In the genomic region with DNA sequence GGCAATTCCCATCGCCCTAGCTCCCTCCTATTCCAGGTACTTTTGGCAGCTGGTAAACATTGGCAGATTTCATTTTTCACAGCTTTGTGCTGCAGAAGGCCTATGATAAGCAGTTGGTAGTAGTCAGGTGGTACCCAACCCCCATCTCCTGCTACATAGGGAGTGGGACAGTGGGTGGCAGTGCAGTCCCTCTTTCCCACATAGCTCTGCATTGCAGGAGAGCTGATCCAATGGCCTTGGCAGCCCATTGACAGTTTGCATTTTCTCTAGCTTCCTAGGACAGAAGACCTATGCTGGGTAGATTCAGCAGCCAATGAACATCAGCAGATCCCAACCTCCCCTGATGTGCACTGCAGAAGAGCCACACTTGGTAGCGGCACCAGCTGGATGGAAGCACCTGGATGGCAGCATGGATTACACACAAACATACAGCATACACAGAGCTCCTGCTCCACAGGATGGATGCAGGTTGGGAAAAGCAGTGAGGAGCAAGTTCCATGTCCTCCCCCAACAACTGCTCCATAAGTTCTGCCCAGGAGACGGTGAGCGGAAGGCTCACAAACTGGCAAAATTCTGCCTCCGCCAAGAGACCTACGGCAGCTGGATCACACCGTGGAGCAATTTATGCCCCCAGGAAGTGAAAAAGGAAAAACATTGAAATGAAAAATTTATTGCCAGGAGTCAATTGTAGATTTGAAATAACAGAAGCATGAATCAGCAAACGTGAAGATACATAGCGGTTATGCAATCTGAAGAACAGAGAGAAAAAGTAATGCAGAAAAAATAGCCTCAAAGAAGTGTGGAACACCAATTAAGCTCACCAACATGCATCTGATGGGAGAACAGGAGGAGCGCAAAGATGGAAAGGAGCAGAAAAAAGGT, we compare ENCODE assay signal across 11 cellular contexts.
DNase-seq lines count a peak whose midpoint lies in the region; ATAC-seq and TF ChIP-seq lines count a peak whose summit lies in the region.
"Had no signal": no experiment of that assay in that cellular context is flagged by ENCODE, and none has a peak within 500 bp of the region (broad histone marks: within the 10 kb centered on the region; RNA-seq: fewer than 3 reads in every experiment).

No MANE protein-coding gene starts in this region.

- no peak overlapping the region for H3K23ac ChIP-seq in H9 (ENCODE audit: insufficient read length, low read depth, low read length)

- H3K79me1 ChIP-seq in H9 (ENCODE audit: insufficient read depth, low read depth, low read length, poor library complexity, severe bottlenecking), result no peaks in the 10 kb centered on the region

- H2BK20ac ChIP-seq in H9 (ENCODE audit: low read depth, low read length, poor library complexity, severe bottlenecking), result no peak overlapping the region

- H2AFZ ChIP-seq in H9 (ENCODE audit: low read length), result no peak overlapping the region

- H3K4me1 Mint-ChIP-seq in H9, result peaks cover 7 to 12% of the 10 kb centered on the region in 2 experiments

- H3K4me3 ChIP-seq in AG10803 (ENCODE audit: low read length) (no peak overlapping the region), astrocyte of the spinal cord (ENCODE audit: low read depth, low read length) (no peak overlapping the region), right lobe of liver (no peak overlapping the region)
- H3K4me3 ChIP-seq: skin epidermis had no signal

- ATAC-seq in right lobe of liver (peak; percentile 44 to 55 (median 52)), GM19463 (IDR thresholded peaks at IDR 0.05; ENCODE audit: unreplicated experiment) (no peak), GM21528 (IDR thresholded peaks at IDR 0.05; ENCODE audit: low FRiP score, unreplicated experiment) (no peak)

- in situ Hi-C loops in astrocyte of the spinal cord (cut with HindIII; ENCODE audit: low sequenced_read_pairs), result no loop called here

- H3K27ac Mint-ChIP-seq in H9, result peak overlapping the region in 2 of 3 experiments; percentile 25 to 45; a peak in 5 of 7 replicates

- H3K36me3 Mint-ChIP-seq in H9 (ENCODE audit: insufficient read depth in 1 of 3, low read depth in 3 of 3), result peaks cover 15 to 33% (median 31%) of the 10 kb centered on the region in 3 experiments

- H3K27ac ChIP-seq in H9 (ENCODE audit: insufficient read length, low read depth, low read length) (no peak overlapping the region), right lobe of liver (no peak overlapping the region)
- H3K27ac ChIP-seq: skin epidermis had no signal

- TF ChIP-seq CTCF in AG10803 (conservative IDR thresholded peaks at IDR 0.05; ENCODE audit: low read length) (no peak), H9 (conservative IDR thresholded peaks at IDR 0.05) (peak; percentile 46; the same call in 2 of the 3 replicates), astrocyte of the spinal cord (IDR thresholded peaks at IDR 0.05; ENCODE audit: low read depth, low read length) (no peak), right lobe of liver (IDR thresholded peaks at IDR 0.05) (peak in 1 of 4 donors; percentile 29)

- H3K4me1 ChIP-seq in H9 (ENCODE audit: insufficient read depth, low read length), result peaks cover 2% of the 10 kb centered on the region; the same call in 1 of the 2 replicates
- peaks cover 0 to 5% (median 0%) of the 10 kb centered on the region in 4 donors for H3K4me1 ChIP-seq in right lobe of liver

- no peak overlapping the region for H3K18ac ChIP-seq in H9 (ENCODE audit: insufficient read length, low read depth, low read length)

- no peak overlapping the region for H3T11ph ChIP-seq in H9 (ENCODE audit: low read length)

- no peak overlapping the region for H3K4me2 ChIP-seq in H9 (ENCODE audit: insufficient read depth, insufficient read length, low read length)

- no peak overlapping the region for H3K14ac ChIP-seq in H9 (ENCODE audit: insufficient read depth, low read length)

- no peak overlapping the region for H2BK5ac ChIP-seq in H9 (ENCODE audit: insufficient read length, low read length)

- no peak overlapping the region for H2BK15ac ChIP-seq in H9 (ENCODE audit: low read depth, low read length)

- no peaks in the 10 kb centered on the region for H3K79me2 ChIP-seq in H9 (ENCODE audit: insufficient read depth, low read length)

- no peak overlapping the region for H4K8ac ChIP-seq in H9 (replicated peaks; ENCODE audit: insufficient read length, low read depth, low read length)

- no peaks in the 10 kb centered on the region for H3K27me3 Mint-ChIP-seq in H9 (ENCODE audit: low read depth)

- H3K9ac ChIP-seq in H9 (ENCODE audit: extremely low read depth, insufficient read length, low read length), result no peak overlapping the region

- no peaks in the 10 kb centered on the region for H3K23me2 ChIP-seq in H9 (ENCODE audit: insufficient read length, low read depth, low read length, poor library complexity, severe bottlenecking)

- peaks cover 0 to 2% of the 10 kb centered on the region in 2 experiments; a peak in 1 of 5 replicates for H3K9me3 Mint-ChIP-seq in H9

- no peak for TF ChIP-seq POLR2A in right lobe of liver (IDR thresholded peaks at IDR 0.05)

- no peak overlapping the region for H4K5ac ChIP-seq in H9 (ENCODE audit: insufficient read length, low read depth, low read length)

- no peak overlapping the region for H2BK120ac ChIP-seq in H9 (ENCODE audit: low read depth, low read length, poor library complexity, severe bottlenecking)

- H2BK12ac ChIP-seq in H9 (ENCODE audit: insufficient read length, low read depth, low read length), result no peak overlapping the region

- H3K27me3 ChIP-seq in H9 (ENCODE audit: insufficient read depth, low read length), result no peaks in the 10 kb centered on the region
- H3K27me3 ChIP-seq in right lobe of liver, result no peaks in the 10 kb centered on the region

- intact Hi-C loops in right lobe of liver (cut with DNase I), result no loop called here

- H3K4me3 Mint-ChIP-seq in H9, result no peak overlapping the region

- peaks cover 0 to 50% (median 2%) of the 10 kb centered on the region in 4 donors for H3K36me3 ChIP-seq in right lobe of liver

- no peak overlapping the region for H2AK5ac ChIP-seq in H9 (ENCODE audit: insufficient read length, low read length)

- no peak overlapping the region for H3K4ac ChIP-seq in H9 (ENCODE audit: low read depth, low read length)

- no peak overlapping the region for H4K91ac ChIP-seq in H9 (ENCODE audit: insufficient read length, low read depth, low read length)

- no peaks in the 10 kb centered on the region for H3K9me3 ChIP-seq in H9 (ENCODE audit: control insufficient read depth, low read depth, low read length)
- H3K9me3 ChIP-seq in right lobe of liver, result no peaks in the 10 kb centered on the region

- peak; percentile 30 for DNase-seq in AG10803 (ENCODE audit: low read depth)
- DNase-seq in H9, result peak; percentile 54
- peak; percentile 46 for DNase-seq in astrocyte of the spinal cord (ENCODE audit: low read depth, low spot score)
- DNase-seq in right lobe of liver, result no peak
- no peak for DNase-seq in central memory CD4-positive, alpha-beta T cell
- no peak for DNase-seq in foreskin melanocyte
- DNase-seq: activated CD4-positive, CD25-positive, alpha-beta regulatory T cell treated with anti-CD3 and anti-CD28 coated beads, Interleukin-2, amount 50 U/mL, for 72 hours; NCI-H446 had no signal

- H4K20me1 ChIP-seq in H9 (ENCODE audit: control insufficient read depth, insufficient read depth, insufficient read length), result no peaks in the 10 kb centered on the region

- WGBS in H9 (ENCODE audit: extremely low coverage, insufficient read length, low lambda C conversion rate), result no CpG with 5 or more reads among the region's 10 CpGs
- WGBS in right lobe of liver (ENCODE audit: insufficient coverage, low coverage, low lambda C conversion rate, missing lambda C conversion rate), result 86% methylated on average over 9 of the region's 10 CpGs

- H3K56ac ChIP-seq in H9 (ENCODE audit: insufficient read length, low read depth, low read length), result no peak overlapping the region

Comparison
In these comparisons a context has a peak if more than half of its experiments do, and no peak if none do; other contexts are left out.
1. DNase-seq: peak in AG10803 (single experiment), H9 (single experiment) and astrocyte of the spinal cord (single experiment); none in right lobe of liver (0 of 3), central memory CD4-positive, alpha-beta T cell (single experiment) and foreskin melanocyte (single experiment).
2. ATAC-seq: peak in right lobe of liver (4 of 4); none in GM19463 (single experiment) and GM21528 (single experiment).